8 cellular contexts compared by ENCODE assay signal in the genomic region with DNA sequence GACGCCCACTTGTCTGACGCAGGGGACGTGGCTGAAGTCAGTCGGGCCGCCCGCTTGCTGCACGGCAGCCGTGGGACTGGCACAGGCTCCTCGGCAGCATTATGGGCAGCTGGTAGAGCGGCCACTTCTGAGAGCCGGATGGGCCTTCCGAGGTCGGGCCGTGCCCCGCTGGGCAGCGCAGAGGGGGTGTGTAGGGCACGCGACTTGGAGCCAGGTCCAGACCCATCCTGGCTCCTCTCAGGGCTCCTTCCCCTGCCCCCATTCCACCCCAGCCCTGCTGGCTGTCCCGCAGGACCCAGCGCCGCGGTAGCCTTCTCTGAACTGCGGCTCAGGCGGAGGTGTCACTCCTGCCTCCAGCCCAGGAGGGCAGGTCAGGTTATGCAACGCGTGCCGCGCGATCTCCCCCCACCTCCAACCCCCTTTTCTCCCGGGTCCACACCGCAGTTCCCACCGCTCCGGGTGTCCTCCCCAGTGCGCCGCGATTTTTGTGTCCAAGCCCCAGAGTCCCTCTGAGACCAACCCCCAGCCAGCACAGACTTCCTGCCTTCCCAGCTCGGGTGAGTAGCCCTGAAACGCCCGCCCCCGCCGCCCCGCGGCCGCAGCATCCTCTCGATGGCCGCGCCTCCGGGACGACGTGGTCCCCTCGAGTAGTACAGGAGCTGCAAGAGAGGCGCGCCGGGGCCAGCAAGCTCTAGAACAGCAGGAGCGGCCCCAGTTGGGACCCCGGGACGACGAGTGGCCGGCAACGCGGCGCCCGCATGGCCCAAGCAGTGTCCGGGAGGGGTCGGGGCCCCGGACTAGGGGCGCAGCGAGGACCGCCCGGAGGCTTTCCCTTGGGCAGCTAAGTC. TPM values are rescaled to one million over a fixed set of nuclear protein-coding genes. Genes with fewer than 3 reads are reported as not detected.
DNase-seq lines count a peak whose midpoint lies in the region; ATAC-seq, FAIRE-seq and TF ChIP-seq lines count a peak whose summit lies in the region.

No MANE protein-coding gene starts in this region.

- WGBS in small intestine, 3 donors, result 2% methylated on average over 61 to 70 of the region's 70 CpGs

- H3K36me3 ChIP-seq in CD8-positive, alpha-beta memory T cell (ENCODE audit: insufficient read depth, low read length), result no peaks in the 10 kb centered on the region
- no peaks in the 10 kb centered on the region for H3K36me3 ChIP-seq in small intestine (ENCODE audit: control insufficient read depth in 2 of 2, insufficient read depth in 2 of 2, low read length in 2 of 2)

- peak overlapping the region; percentile 41 for H3K4me3 ChIP-seq in CD8-positive, alpha-beta memory T cell (ENCODE audit: low read length)
- H3K4me3 ChIP-seq in small intestine (ENCODE audit: low read depth in 1 of 2, low read length in 2 of 2), result peak overlapping the region in 1 of 2 donors; percentile 32

- peak overlapping the region; percentile 76 to 89 (median 84) for H3K4me3 Mint-ChIP-seq in CD8-positive, alpha-beta memory T cell
- H3K4me3 Mint-ChIP-seq in brain, result peak overlapping the region; percentile 84 to 91 (median 87)

- no peak for FAIRE-seq in small intestine (lab: Jason Lieb, UNC)

- no peaks in the 10 kb centered on the region for H3K36me3 Mint-ChIP-seq in CD8-positive, alpha-beta memory T cell
- H3K36me3 Mint-ChIP-seq in brain, result no peaks in the 10 kb centered on the region

- peak; percentile 23 to 64 (median 32) for DNase-seq in CD8-positive, alpha-beta memory T cell
- peak; percentile 86 for DNase-seq in iPS-NIHi11 (ENCODE audit: low spot score)
- peak; percentile 1 for DNase-seq in small intestine
- no peak for DNase-seq in NCI-H187 (lab: John Stamatoyannopoulos, UW)

- H3K4me1 ChIP-seq in CD8-positive, alpha-beta memory T cell (ENCODE audit: insufficient read depth, low read length), result no peaks in the 10 kb centered on the region
- no peaks in the 10 kb centered on the region for H3K4me1 ChIP-seq in small intestine (ENCODE audit: control insufficient read depth in 2 of 2, insufficient read depth in 1 of 2, low read depth in 1 of 2, low read length in 1 of 2)

- peaks cover 5% of the 10 kb centered on the region for H3K27me3 ChIP-seq in CD8-positive, alpha-beta memory T cell (ENCODE audit: insufficient read depth, low read length, poor library complexity, severe bottlenecking)
- peaks cover 2% of the 10 kb centered on the region in 2 donors for H3K27me3 ChIP-seq in small intestine (ENCODE audit: control insufficient read depth in 2 of 2, insufficient read depth in 2 of 2, low read length in 2 of 2)

- H3K9me3 Mint-ChIP-seq in CD8-positive, alpha-beta memory T cell, result no peaks in the 10 kb centered on the region
- H3K9me3 Mint-ChIP-seq in brain, result peaks cover 0 to 3% (median 0%) of the 10 kb centered on the region in 5 experiments

- H3K4me1 Mint-ChIP-seq in CD8-positive, alpha-beta memory T cell, result peaks cover 12 to 21% (median 13%) of the 10 kb centered on the region in 3 donors
- H3K4me1 Mint-ChIP-seq in brain, result peaks cover 21% of the 10 kb centered on the region

- no peaks in the 10 kb centered on the region for H3K9me3 ChIP-seq in CD8-positive, alpha-beta memory T cell (ENCODE audit: low read length)
- no peaks in the 10 kb centered on the region for H3K9me3 ChIP-seq in small intestine (ENCODE audit: control insufficient read depth, low read depth)

- no peak overlapping the region for H3K27ac ChIP-seq in CD8-positive, alpha-beta memory T cell (ENCODE audit: low read depth, low read length)
- peak overlapping the region in 1 of 2 donors; percentile 71 for H3K27ac ChIP-seq in small intestine (ENCODE audit: low read depth in 1 of 2, low read length in 1 of 2)

- ATAC-seq in GM19395 (IDR thresholded peaks at IDR 0.05; ENCODE audit: unreplicated experiment) (peak; percentile 89), HG03457 (IDR thresholded peaks at IDR 0.05; ENCODE audit: unreplicated experiment) (peak; percentile 87), SK-N-SH treated with all-trans-retinoic acid at 6 μM for 48 hours (peak; percentile 78)

- POLR2A ChIA-PET in CD8-positive, alpha-beta memory T cell (lab: Charles Lee), result interaction anchor here (0.6 to 0.8 kb wide), 2 partner anchors 143 to 1415 kb away, joined by 3 to 4 read pairs; a partner anchor contains a TSS

- TF ChIP-seq CTCF in brain (conservative IDR thresholded peaks at IDR 0.05), result peak in 1 of 2 experiments; percentile 35

- peaks cover 20 to 51% of the 10 kb centered on the region in 2 donors for H3K27me3 Mint-ChIP-seq in CD8-positive, alpha-beta memory T cell
- peaks cover 36% of the 10 kb centered on the region for H3K27me3 Mint-ChIP-seq in brain

- peak overlapping the region in 4 of 8 donors; percentile 56 to 83 (median 76) for H3K27ac Mint-ChIP-seq in CD8-positive, alpha-beta memory T cell
- no peak overlapping the region for H3K27ac Mint-ChIP-seq in brain

- CTCF ChIA-PET in CD8-positive, alpha-beta memory T cell (lab: Charles Lee), result interaction anchor here (0.7 to 1.8 kb wide), 4 partner anchors 11 to 80 kb away, joined by 3 to 8 read pairs (median 5); a partner anchor contains a TSS

TF ChIP-seq in SK-N-SH treated with all-trans-retinoic acid at 6 μM for 48 hours, 23 proteins besides CTCF, POLR2A, EP300 and RAD21:
- peak; percentile 97 for TF ChIP-seq ZFP3 (CRISPR knock-in tag; IDR thresholded peaks at IDR 0.05)
- TF ChIP-seq TOX (CRISPR knock-in tag; IDR thresholded peaks at IDR 0.05; ENCODE audit: borderline replicate concordance), result no peak

RNA-seq across cellular contexts. Expression of a gene that starts 41.1 kb away (rescaled TPM):
- total RNA-seq in CD8-positive, alpha-beta memory T cell, result 10 to 100 TPM in 1 of 2 experiments, 1 to 10 TPM in 1; 8.8 to 11.5 TPM
- polyA plus RNA-seq in CD8-positive, alpha-beta memory T cell, result 11.1 TPM
- polyA plus RNA-seq in brain (ENCODE audit: insufficient read depth, low read depth, low replicate concordance), result 4.2 TPM
- 1 to 10 TPM; 6.0 to 9.8 (median 7.8) TPM for polyA plus RNA-seq in small intestine

Comparison
In these comparisons a context has a peak if more than half of its experiments do, and no peak if none do; other contexts are left out.
1. DNase-seq: peak in CD8-positive, alpha-beta memory T cell (5 of 5), iPS-NIHi11 (single experiment) and small intestine (single experiment); none in NCI-H187 (0 of 2).
2. Peak in every context shown above with its lines, with median percentiles within 50 percentile points of each other: ATAC-seq.